Comparison of ENCODE assay signal across 14 cellular contexts in the genomic region with DNA sequence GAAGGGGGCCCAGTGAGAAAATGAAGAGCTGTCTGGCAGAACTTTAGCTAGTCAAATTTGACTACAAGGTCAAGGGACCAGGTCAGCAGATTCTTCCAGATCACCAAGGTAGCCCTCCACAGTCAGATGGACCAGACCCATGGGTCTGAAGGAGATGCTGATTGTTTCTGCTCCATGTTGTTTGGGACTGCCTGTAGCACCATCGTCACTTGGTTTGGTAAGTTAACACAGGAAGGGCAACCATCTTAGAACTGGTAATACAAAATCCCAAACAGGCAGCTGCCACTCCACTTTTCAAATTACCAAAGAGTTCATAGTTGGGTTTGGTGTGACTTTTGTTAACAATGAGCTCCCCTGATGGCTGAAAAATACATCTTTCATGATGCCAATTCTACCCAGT. TPM values are rescaled to one million over a fixed set of nuclear protein-coding genes. Genes with fewer than 3 reads are reported as not detected.
DNase-seq lines count a peak whose midpoint lies in the region; ATAC-seq and TF ChIP-seq lines count a peak whose summit lies in the region.
"Had no signal": no experiment of that assay in that cellular context is flagged by ENCODE, and none has a peak within 500 bp of the region (broad histone marks: within the 10 kb centered on the region; RNA-seq: fewer than 3 reads in every experiment).

No MANE protein-coding gene starts in this region.

- no peaks in the 10 kb centered on the region for H3K9me3 Mint-ChIP-seq in activated naive CD4-positive, alpha-beta T cell treated with anti-CD3 and anti-CD28 coated beads, Interleukin-2, amount 50 U/mL, for 72 hours
- H3K9me3 Mint-ChIP-seq: nephron progenitor cell had no signal

- no peak for DNase-seq in left ventricle myocardium inferior
- DNase-seq in right cardiac atrium, result no peak
- no peak for DNase-seq in activated naive CD4-positive, alpha-beta T cell treated with anti-CD3 and anti-CD28 coated beads, Interleukin-2, amount 50 U/mL, for 72 hours (ENCODE audit: low spot score in 2 of 2)
- no peak for DNase-seq in HK-2 (ENCODE audit: unreplicated experiment)
- DNase-seq in HAP-1 (ENCODE audit: low spot score in 2 of 2), result no peak
- DNase-seq: activated CD4-positive, alpha-beta T cell treated with anti-CD3 and anti-CD28 coated beads for 48 hours; effector CD8-positive, alpha-beta T cell; NCI-H187 treated with DMSO at 0.1 percent for 48 hours; NCI-H748 treated with DMSO at 0.1 percent for 48 hours; nephron progenitor cell; transverse colon had no signal

- peaks cover 48 to 73% of the 10 kb centered on the region in 2 donors for H3K36me3 Mint-ChIP-seq in activated naive CD4-positive, alpha-beta T cell treated with anti-CD3 and anti-CD28 coated beads, Interleukin-2, amount 50 U/mL, for 72 hours

- 76% methylated on average over 1 of the region's 1 CpG for WGBS in right cardiac atrium

- peak overlapping the region; percentile 56 for H3K27ac ChIP-seq in left ventricle myocardium inferior (replicated peaks)
- no peak overlapping the region for H3K27ac ChIP-seq in right cardiac atrium (ENCODE audit: low read length)
- peak overlapping the region; percentile 56 for H3K27ac ChIP-seq in muscle layer of duodenum (ENCODE audit: low read length)

- TF ChIP-seq CTCF in left ventricle myocardium inferior (IDR thresholded peaks at IDR 0.05; ENCODE audit: borderline replicate concordance), result no peak

- H3K4me1 ChIP-seq in left ventricle myocardium inferior (peaks cover 94% of the 10 kb centered on the region), right cardiac atrium (ENCODE audit: control insufficient read depth, insufficient read depth, low read length) (peaks cover 8% of the 10 kb centered on the region), muscle layer of duodenum (ENCODE audit: control insufficient read depth in 1 of 2, insufficient read depth in 2 of 2, low read length in 2 of 2) (peaks cover 17 to 51% of the 10 kb centered on the region in 2 donors), HAP-1 (peaks cover 26% of the 10 kb centered on the region)

- H3K36me3 ChIP-seq in left ventricle myocardium inferior (no peaks in the 10 kb centered on the region), muscle layer of duodenum (ENCODE audit: control insufficient read depth in 1 of 2, insufficient read depth in 2 of 2, low read length in 2 of 2) (peaks cover 0 to 21% of the 10 kb centered on the region in 2 donors), HAP-1 (replicated peaks) (peaks cover 19% of the 10 kb centered on the region; the same call in 1 of the 2 replicates)
- H3K36me3 ChIP-seq: transverse colon had no signal

- intact Hi-C loops in left ventricle myocardium inferior (cut with micrococcal nuclease), result loop anchor here (10.0 kb wide), 1 partner anchor 75 kb away; no protein-coding TSS in a partner anchor
- intact Hi-C loops in right cardiac atrium (cut with DNase I), result loop anchor here in 2 of 4 donors (10.0 kb wide), 2 partner anchors 95 kb away; no protein-coding TSS in a partner anchor

- no peak for ATAC-seq in right cardiac atrium
- no peak for ATAC-seq in activated naive CD4-positive, alpha-beta T cell treated with anti-CD3 and anti-CD28 coated beads, Interleukin-2, amount 50 U/mL, for 72 hours
- ATAC-seq in HG03521 (IDR thresholded peaks at IDR 0.05; ENCODE audit: unreplicated experiment), result no peak
- ATAC-seq in GM18858 (IDR thresholded peaks at IDR 0.05; ENCODE audit: unreplicated experiment), result no peak

- no peaks in the 10 kb centered on the region for H3K9me3 ChIP-seq in left ventricle myocardium inferior (replicated peaks)
- no peaks in the 10 kb centered on the region for H3K9me3 ChIP-seq in right cardiac atrium (ENCODE audit: control insufficient read depth, low read length)
- H3K9me3 ChIP-seq in muscle layer of duodenum (ENCODE audit: control insufficient read depth in 1 of 2, low read length in 2 of 2), result no peaks in the 10 kb centered on the region
- no peaks in the 10 kb centered on the region for H3K9me3 ChIP-seq in HAP-1
- H3K9me3 ChIP-seq: transverse colon had no signal

- H3K27me3 ChIP-seq in left ventricle myocardium inferior (ENCODE audit: low read depth) (no peaks in the 10 kb centered on the region), right cardiac atrium (ENCODE audit: control insufficient read depth, insufficient read depth) (no peaks in the 10 kb centered on the region), muscle layer of duodenum (ENCODE audit: low read depth, low read length) (no peaks in the 10 kb centered on the region), HAP-1 (ENCODE audit: low read depth) (no peaks in the 10 kb centered on the region)
- H3K27me3 ChIP-seq: transverse colon had no signal

- H3K4me3 ChIP-seq in left ventricle myocardium inferior (no peak overlapping the region), right cardiac atrium (ENCODE audit: low read length) (no peak overlapping the region), muscle layer of duodenum (ENCODE audit: low read depth in 1 of 2, low read length in 2 of 2) (no peak overlapping the region), HAP-1 (no peak overlapping the region)
- H3K4me3 ChIP-seq: transverse colon had no signal

- in situ Hi-C loops in HAP-1 (cut with MboI; ENCODE audit: low sequenced_read_pairs), result no loop called here

- peak overlapping the region; percentile 82 to 89 for H3K27ac Mint-ChIP-seq in activated naive CD4-positive, alpha-beta T cell treated with anti-CD3 and anti-CD28 coated beads, Interleukin-2, amount 50 U/mL, for 72 hours
- H3K27ac Mint-ChIP-seq: nephron progenitor cell had no signal

RNA-seq across cellular contexts. Expression of gene ITPKB, which starts 9.0 kb away (rescaled TPM):
- total RNA-seq in left ventricle myocardium inferior (15.7 TPM), right cardiac atrium (10 to 100 TPM in 2 of 4 donors, 1 to 10 TPM in 2; 9.6 to 15.4 (median 11.1) TPM)
- polyA plus RNA-seq in right cardiac atrium, result 9.6 TPM
- total RNA-seq in activated naive CD4-positive, alpha-beta T cell treated with anti-CD3 and anti-CD28 coated beads, Interleukin-2, amount 50 U/mL, for 72 hours, result 10 to 100 TPM; 37.5 to 51.3 TPM
